ENCODE assay signal across 18 cellular contexts in the genomic region with DNA sequence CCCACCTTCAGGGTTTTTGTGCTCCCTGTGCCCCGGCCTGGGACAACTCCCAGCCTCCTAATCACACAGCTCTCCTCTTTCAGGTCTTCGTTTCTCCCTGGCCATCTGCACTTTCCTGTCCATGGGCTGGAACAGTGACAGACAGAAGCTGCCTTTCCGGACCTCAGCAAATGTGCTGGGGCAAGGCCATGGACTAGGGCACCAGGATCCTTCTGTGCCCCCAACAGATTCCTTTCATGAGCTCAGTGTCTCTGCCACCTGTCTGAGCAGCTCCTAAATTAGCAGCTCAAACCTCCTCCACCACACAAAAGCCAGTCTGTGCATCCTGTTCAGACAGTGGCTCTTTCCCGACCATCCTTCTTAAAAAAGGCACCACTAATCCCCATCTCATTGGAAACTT.
"Had no signal": no experiment of that assay in that cellular context is flagged by ENCODE, and none has a peak within 500 bp of the region (broad histone marks: within the 10 kb centered on the region; RNA-seq: fewer than 3 reads in every experiment).

No MANE protein-coding gene starts in this region.

- H3K9me3 ChIP-seq: neutrophil, ovary, prostate gland, upper lobe of right lung had no signal

- H3K27ac Mint-ChIP-seq: activated CD4-positive, alpha-beta memory T cell treated with anti-CD3 and anti-CD28 coated beads for 36 hours; activated naive CD4-positive, alpha-beta T cell treated with anti-CD3 and anti-CD28 coated beads for 36 hours; activated naive CD8-positive, alpha-beta T cell treated with anti-CD3 and anti-CD28 coated beads, Interleukin-2, amount 10 ng/mL, durations not matched to agents 7 days and 5 days; memory B cell; naive B cell; T-helper 1 cell treated with Interleukin-12 subunit alpha and Interleukin-12 subunit beta and Interleukin-4 antibody, amounts not matched to agents 30 μg/mL and 1 μg/mL, for 36 hours had no signal

- DNase-seq: activated CD4-positive, alpha-beta memory T cell treated with anti-CD3 and anti-CD28 coated beads for 36 hours; activated CD4-positive, alpha-beta T cell treated with anti-CD3 and anti-CD28 coated beads for 4 hours; activated CD4-positive, CD25-positive, alpha-beta regulatory T cell; activated naive CD4-positive, alpha-beta T cell treated with anti-CD3 and anti-CD28 coated beads for 36 hours; activated naive CD8-positive, alpha-beta T cell treated with anti-CD3 and anti-CD28 coated beads, Interleukin-2, amount 10 ng/mL, durations not matched to agents 7 days and 5 days; activated T-cell treated with anti-CD3 and anti-CD28 coated beads, Interleukin-2, amount 50 U/mL, for 48 hours; amniotic stem cell; left colon; naive B cell; ovary; stimulated activated CD4-positive, alpha-beta T cell treated with anti-CD3 and anti-CD28 coated beads, Interleukin-4, amount 100 ng/mL, for 4 hours; stimulated activated naive CD8-positive, alpha-beta T cell treated with anti-CD3 and anti-CD28 coated beads, Interleukin-15, Interleukin-2, amounts not matched to agents 100 U/mL and 50 U/mL, for 24 hours; upper lobe of right lung had no signal

- H3K4me3 ChIP-seq: ovary, prostate gland, upper lobe of right lung had no signal

- H3K36me3 Mint-ChIP-seq: activated CD4-positive, alpha-beta memory T cell treated with anti-CD3 and anti-CD28 coated beads for 36 hours; activated naive CD8-positive, alpha-beta T cell treated with anti-CD3 and anti-CD28 coated beads, Interleukin-2, amount 10 ng/mL, durations not matched to agents 7 days and 5 days; memory B cell had no signal

- FAIRE-seq: keratinocyte had no signal

- H3K4me3 Mint-ChIP-seq: activated CD4-positive, alpha-beta memory T cell treated with anti-CD3 and anti-CD28 coated beads for 36 hours; activated naive CD4-positive, alpha-beta T cell treated with anti-CD3 and anti-CD28 coated beads for 36 hours; activated naive CD8-positive, alpha-beta T cell treated with anti-CD3 and anti-CD28 coated beads, Interleukin-2, amount 10 ng/mL, durations not matched to agents 7 days and 5 days; memory B cell; naive B cell; T-helper 1 cell treated with Interleukin-12 subunit alpha and Interleukin-12 subunit beta and Interleukin-4 antibody, amounts not matched to agents 30 μg/mL and 1 μg/mL, for 36 hours had no signal

- H3K27ac ChIP-seq: neutrophil, ovary, prostate gland, upper lobe of right lung had no signal

- H3K36me3 ChIP-seq: neutrophil, ovary, prostate gland, upper lobe of right lung had no signal

- H3K9me3 Mint-ChIP-seq: activated CD4-positive, alpha-beta memory T cell treated with anti-CD3 and anti-CD28 coated beads for 36 hours; activated naive CD4-positive, alpha-beta T cell treated with anti-CD3 and anti-CD28 coated beads for 36 hours; activated naive CD8-positive, alpha-beta T cell treated with anti-CD3 and anti-CD28 coated beads, Interleukin-2, amount 10 ng/mL, durations not matched to agents 7 days and 5 days; T-helper 1 cell treated with Interleukin-12 subunit alpha and Interleukin-12 subunit beta and Interleukin-4 antibody, amounts not matched to agents 30 μg/mL and 1 μg/mL, for 36 hours had no signal

- ATAC-seq: stimulated activated naive CD8-positive, alpha-beta T cell treated with anti-CD3 and anti-CD28 coated beads, Interleukin-15, Interleukin-2, amounts not matched to agents 100 U/mL and 50 U/mL, for 24 hours; upper lobe of right lung had no signal

- H3K27me3 ChIP-seq: ovary, upper lobe of right lung had no signal

- H3K4me1 Mint-ChIP-seq: memory B cell, naive B cell had no signal

- H3K4me1 ChIP-seq: prostate gland, upper lobe of right lung had no signal
